ENCODE assay signal across 9 cellular contexts in the genomic region with DNA sequence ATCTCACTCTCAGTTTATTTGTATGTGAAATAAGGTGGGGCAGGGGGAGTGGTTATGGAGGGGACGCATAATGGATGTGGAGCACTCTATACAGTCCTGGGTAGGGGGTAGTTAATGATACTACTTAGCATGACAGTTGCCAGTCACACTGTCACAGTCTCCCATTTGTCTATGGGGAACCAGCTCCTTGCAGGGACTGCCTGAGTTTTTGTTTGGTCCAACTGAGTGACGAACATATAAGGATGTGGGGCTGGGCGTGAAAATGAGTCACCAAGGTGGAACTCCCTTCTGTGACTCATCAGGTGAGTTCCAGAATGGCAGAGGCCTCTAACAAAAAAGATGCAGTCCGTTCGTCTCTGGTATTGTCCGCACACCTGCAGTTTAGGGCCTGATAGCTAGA.
A peak's percentile ranks its signal among the peaks of the same experiment; 100 is the strongest.
DNase-seq lines count a peak whose midpoint lies in the region; ATAC-seq and TF ChIP-seq lines count a peak whose summit lies in the region.
"Had no signal": no experiment of that assay in that cellular context is flagged by ENCODE, and none has a peak within 500 bp of the region (broad histone marks: within the 10 kb centered on the region; RNA-seq: fewer than 3 reads in every experiment).

No MANE protein-coding gene starts in this region.

- no peak for TF ChIP-seq POLR2A in tibial nerve (IDR thresholded peaks at IDR 0.05)

- H3K36me3 Mint-ChIP-seq in CD4-positive, CD25-positive, alpha-beta regulatory T cell = peaks cover 54% of the 10 kb centered on the region
- H3K36me3 Mint-ChIP-seq: brain had no signal

- intact Hi-C loops in left lung (cut with DNase I) (no loop called here), heart right ventricle (cut with DNase I) (no loop called here)

- ATAC-seq in CD4-positive, CD25-positive, alpha-beta regulatory T cell (ENCODE audit: low read depth in 2 of 2) = peak; percentile 70 to 78
- ATAC-seq in GM21786 (IDR thresholded peaks at IDR 0.05; ENCODE audit: unreplicated experiment) (peak; percentile 34), left lung (peak; percentile 80), heart right ventricle (no peak)

- H3K27me3 Mint-ChIP-seq in CD4-positive, CD25-positive, alpha-beta regulatory T cell = no peaks in the 10 kb centered on the region

- WGBS in heart right ventricle, 2 donors = 84 to 94% methylated on average over 6 of the region's 6 CpGs
- 89% methylated on average over 6 of the region's 6 CpGs for WGBS in tibial nerve, 2 donors

- H3K4me1 Mint-ChIP-seq in CD4-positive, CD25-positive, alpha-beta regulatory T cell = peaks cover 0 to 12% (median 4%) of the 10 kb centered on the region in 4 donors

- no peaks in the 10 kb centered on the region for H3K4me1 ChIP-seq in CD4-positive, CD25-positive, alpha-beta regulatory T cell (ENCODE audit: control insufficient read depth, insufficient read depth, low read length, poor library complexity, severe bottlenecking)
- H3K4me1 ChIP-seq in left lung = no peaks in the 10 kb centered on the region
- peaks cover 0 to 10% (median 0%) of the 10 kb centered on the region in 9 donors for H3K4me1 ChIP-seq in heart right ventricle
- H3K4me1 ChIP-seq in tibial nerve = no peaks in the 10 kb centered on the region

- H3K27me3 ChIP-seq in CD4-positive, CD25-positive, alpha-beta regulatory T cell (ENCODE audit: control insufficient read depth, insufficient read depth, low read length) = no peaks in the 10 kb centered on the region
- H3K27me3 ChIP-seq in left lung (no peaks in the 10 kb centered on the region), heart right ventricle (no peaks in the 10 kb centered on the region), tibial nerve (no peaks in the 10 kb centered on the region)

- H3K27ac ChIP-seq in CD4-positive, CD25-positive, alpha-beta regulatory T cell (ENCODE audit: insufficient read depth, low read length, poor library complexity, severe bottlenecking) = no peak overlapping the region
- no peak overlapping the region for H3K27ac ChIP-seq in left lung
- no peak overlapping the region for H3K27ac ChIP-seq in heart right ventricle
- H3K27ac ChIP-seq in tibial nerve = no peak overlapping the region

- peak overlapping the region in 1 of 3 donors; percentile 45 for H3K27ac Mint-ChIP-seq in CD4-positive, CD25-positive, alpha-beta regulatory T cell

- TF ChIP-seq EP300 in tibial nerve (IDR thresholded peaks at IDR 0.05) = no peak

- no peak overlapping the region for H3K4me3 ChIP-seq in CD4-positive, CD25-positive, alpha-beta regulatory T cell (ENCODE audit: low read depth, low read length)
- H3K4me3 ChIP-seq in left lung = no peak overlapping the region
- no peak overlapping the region for H3K4me3 ChIP-seq in heart right ventricle
- no peak overlapping the region for H3K4me3 ChIP-seq in tibial nerve

- TF ChIP-seq CTCF in left lung (IDR thresholded peaks at IDR 0.05) = no peak
- no peak for TF ChIP-seq CTCF in heart right ventricle (IDR thresholded peaks at IDR 0.05)
- TF ChIP-seq CTCF in tibial nerve (IDR thresholded peaks at IDR 0.05) = no peak

- DNase-seq in CD4-positive, CD25-positive, alpha-beta regulatory T cell = peak in 1 of 3 donors; percentile 34
- DNase-seq in activated CD4-positive, alpha-beta T cell treated with anti-CD3 and anti-CD28 coated beads for 48 hours = peak; percentile 63
- DNase-seq in left lung (no peak), pons (ENCODE audit: low spot score) (no peak), heart right ventricle (no peak), tibial nerve (ENCODE audit: low spot score in 2 of 2) (no peak)
- no peak for DNase-seq in effector CD8-positive, alpha-beta T cell (lab: John Stamatoyannopoulos, UW)

- peaks cover 27% of the 10 kb centered on the region for H3K36me3 ChIP-seq in CD4-positive, CD25-positive, alpha-beta regulatory T cell (ENCODE audit: control insufficient read depth, insufficient read depth, low read length)
- H3K36me3 ChIP-seq in left lung (peaks cover 0 to 69% of the 10 kb centered on the region in 2 donors), heart right ventricle (peaks cover 0 to 74% (median 17%) of the 10 kb centered on the region in 9 donors), tibial nerve (peaks cover 0 to 51% (median 0%) of the 10 kb centered on the region in 3 donors)

- H3K9me3 ChIP-seq in CD4-positive, CD25-positive, alpha-beta regulatory T cell (ENCODE audit: control insufficient read depth in 2 of 2, low read length in 2 of 2) = no peaks in the 10 kb centered on the region
- H3K9me3 ChIP-seq in left lung (no peaks in the 10 kb centered on the region), heart right ventricle (no peaks in the 10 kb centered on the region), tibial nerve (no peaks in the 10 kb centered on the region)

- H3K9me3 Mint-ChIP-seq in CD4-positive, CD25-positive, alpha-beta regulatory T cell = no peaks in the 10 kb centered on the region
- H3K9me3 Mint-ChIP-seq: brain had no signal

- no peak overlapping the region for H3K4me3 Mint-ChIP-seq in CD4-positive, CD25-positive, alpha-beta regulatory T cell
- H3K4me3 Mint-ChIP-seq: brain had no signal

Comparison
In these comparisons a context has a peak if more than half of its experiments do, and no peak if none do; other contexts are left out.
1. ATAC-seq: peak in CD4-positive, CD25-positive, alpha-beta regulatory T cell (2 of 2), GM21786 (single experiment) and left lung (single experiment); none in heart right ventricle (0 of 8).